In genomic region chrX:41923257-41923924, GRCh38 we compare ENCODE assay signal across 8 cellular contexts. TPM values are rescaled to one million over a fixed set of nuclear protein-coding genes. Genes with fewer than 3 reads are reported as not detected.
DNase-seq lines count a peak whose midpoint lies in the region; ATAC-seq and TF ChIP-seq lines count a peak whose summit lies in the region.

TSS of gene CASK (minus strand) at chrX:41923554. CDS start at chrX:41922988, 566 bp downstream.

- H3K27ac Mint-ChIP-seq in CD14-positive monocyte, result peak within 1 kb of the TSS; percentile 65 to 87 (median 83)
- H3K27ac Mint-ChIP-seq in dendritic cell treated with granulocyte-macrophage colony-stimulating factor and Interleukin-4, amounts not matched to agents 40 ng/mL and 50 ng/mL, for 4 days, result peak within 1 kb of the TSS; percentile 73

- WGBS in liver, result under 1% methylated on average over 96 of the region's 108 CpGs

- intact Hi-C loops in CD14-positive monocyte (cut with micrococcal nuclease), result no loop called here
- intact Hi-C loops in dendritic cell treated with granulocyte-macrophage colony-stimulating factor and Interleukin-4, amounts not matched to agents 40 ng/mL and 50 ng/mL, for 4 days (cut with micrococcal nuclease), result loop anchor here (10.0 kb wide), 2 partner anchors 119 to 1731 kb away; partner anchors contain the start of gene MAOA

- H3K4me1 ChIP-seq in liver (ENCODE audit: control insufficient read depth in 4 of 4, insufficient read depth in 4 of 4, low read length in 3 of 4), result peaks cover 0 to 4% (median 1%) of the 10 kb centered on the region in 4 donors

- H3K9me3 Mint-ChIP-seq in CD14-positive monocyte, result peaks cover 0 to 9% (median 0%) of the 10 kb centered on the region in 7 donors
- no peaks in the 10 kb centered on the region for H3K9me3 Mint-ChIP-seq in dendritic cell treated with granulocyte-macrophage colony-stimulating factor and Interleukin-4, amounts not matched to agents 40 ng/mL and 50 ng/mL, for 4 days

- H3K27ac ChIP-seq in liver (ENCODE audit: low read depth in 1 of 2, low read length in 2 of 2), result peak within 1 kb of the TSS; percentile 73 to 79

- H3K27me3 ChIP-seq in liver (ENCODE audit: control insufficient read depth in 4 of 4, insufficient read depth in 4 of 4, low read length in 3 of 4), result no peaks in the 10 kb centered on the region

- peak within 1 kb of the TSS; percentile 68 to 84 (median 76) for H3K4me3 ChIP-seq in liver (ENCODE audit: low read depth in 1 of 3, low read length in 3 of 3)

- H3K4me1 Mint-ChIP-seq in CD14-positive monocyte, result peaks cover 18% of the 10 kb centered on the region
- peaks cover 9% of the 10 kb centered on the region for H3K4me1 Mint-ChIP-seq in dendritic cell treated with granulocyte-macrophage colony-stimulating factor and Interleukin-4, amounts not matched to agents 40 ng/mL and 50 ng/mL, for 4 days (ENCODE audit: low read depth)

- peaks cover 0 to 1% of the 10 kb centered on the region in 2 donors for H3K36me3 Mint-ChIP-seq in CD14-positive monocyte
- peaks cover 7% of the 10 kb centered on the region for H3K36me3 Mint-ChIP-seq in dendritic cell treated with granulocyte-macrophage colony-stimulating factor and Interleukin-4, amounts not matched to agents 40 ng/mL and 50 ng/mL, for 4 days (ENCODE audit: low read depth)

- H3K36me3 ChIP-seq in liver (ENCODE audit: control insufficient read depth in 4 of 4, insufficient read depth in 3 of 4, low read depth in 1 of 4, low read length in 3 of 4), result no peaks in the 10 kb centered on the region

- TF ChIP-seq RAD21 in liver (IDR thresholded peaks at IDR 0.05), result no peak

- DNase-seq in CD14-positive monocyte (ENCODE audit: low spot score), result peak; percentile 87
- peak; percentile 85 for DNase-seq in NCI-H774 (lab: John Stamatoyannopoulos, UW)
- DNase-seq in activated CD4-positive, alpha-beta T cell treated with anti-CD3 and anti-CD28 coated beads, Interleukin-2, amount 50 U/mL, for 4 hours, result peak; percentile 85 to 89
- peak; percentile 74 to 80 for DNase-seq in stimulated activated CD4-positive, alpha-beta T cell treated with anti-CD3 and anti-CD28 coated beads, Interleukin-2, amount 100 ng/mL, for 48 hours

- no peaks in the 10 kb centered on the region for H3K9me3 ChIP-seq in liver (ENCODE audit: control insufficient read depth in 4 of 4, low read length in 3 of 4)

- H3K9ac ChIP-seq in liver (ENCODE audit: low read depth in 1 of 2, low read length in 2 of 2), result peak within 1 kb of the TSS; percentile 22 to 66

- peak within 1 kb of the TSS; percentile 89 to 94 for H3K4me3 Mint-ChIP-seq in CD14-positive monocyte
- H3K4me3 Mint-ChIP-seq in dendritic cell treated with granulocyte-macrophage colony-stimulating factor and Interleukin-4, amounts not matched to agents 40 ng/mL and 50 ng/mL, for 4 days, result peak within 1 kb of the TSS; percentile 87

- TF ChIP-seq CTCF in CD14-positive monocyte (IDR thresholded peaks at IDR 0.05), result no peak
- TF ChIP-seq CTCF in liver (IDR thresholded peaks at IDR 0.05; ENCODE audit: low read depth, low read length, missing input control), result no peak

- peak; percentile 80 for ATAC-seq in GM19452 (IDR thresholded peaks at IDR 0.05; ENCODE audit: unreplicated experiment)
- peak; percentile 79 for ATAC-seq in HG03571 (IDR thresholded peaks at IDR 0.05; ENCODE audit: unreplicated experiment)

- H3K27me3 Mint-ChIP-seq in CD14-positive monocyte (ENCODE audit: low read depth in 3 of 3), result peaks cover 6 to 10% (median 8%) of the 10 kb centered on the region in 3 donors
- peaks cover 10% of the 10 kb centered on the region for H3K27me3 Mint-ChIP-seq in dendritic cell treated with granulocyte-macrophage colony-stimulating factor and Interleukin-4, amounts not matched to agents 40 ng/mL and 50 ng/mL, for 4 days

TF ChIP-seq in liver, 16 proteins besides CTCF, POLR2A, EP300 and RAD21:
- TF ChIP-seq GABPA (IDR thresholded peaks at IDR 0.05 in 1 of 2, conservative IDR thresholded peaks at IDR 0.05 in 1 of 2) (no peak), SP1 (IDR thresholded peaks at IDR 0.05) (peak; percentile 5)

RNA-seq across cellular contexts. Expression of gene CASK, which starts in this region (rescaled TPM):
- polyA plus RNA-seq in CD14-positive monocyte (1 to 10 TPM in 1 of 2 donors, under 1 TPM in 1; 0.48 to 2.5 TPM), liver (1 to 10 TPM; 3.6 to 3.9 TPM)
- total RNA-seq in liver, result 10 to 100 TPM in 1 of 2 donors, 1 to 10 TPM in 1; 8.6 to 14.8 TPM

Comparison
In these comparisons a context has a peak if more than half of its experiments do, and no peak if none do; other contexts are left out.
1. Peak in every context shown above with its lines: DNase-seq, ATAC-seq, H3K4me3 ChIP-seq and H3K27ac ChIP-seq.